Comparison of ENCODE assay signal across 13 cellular contexts in the genomic region with DNA sequence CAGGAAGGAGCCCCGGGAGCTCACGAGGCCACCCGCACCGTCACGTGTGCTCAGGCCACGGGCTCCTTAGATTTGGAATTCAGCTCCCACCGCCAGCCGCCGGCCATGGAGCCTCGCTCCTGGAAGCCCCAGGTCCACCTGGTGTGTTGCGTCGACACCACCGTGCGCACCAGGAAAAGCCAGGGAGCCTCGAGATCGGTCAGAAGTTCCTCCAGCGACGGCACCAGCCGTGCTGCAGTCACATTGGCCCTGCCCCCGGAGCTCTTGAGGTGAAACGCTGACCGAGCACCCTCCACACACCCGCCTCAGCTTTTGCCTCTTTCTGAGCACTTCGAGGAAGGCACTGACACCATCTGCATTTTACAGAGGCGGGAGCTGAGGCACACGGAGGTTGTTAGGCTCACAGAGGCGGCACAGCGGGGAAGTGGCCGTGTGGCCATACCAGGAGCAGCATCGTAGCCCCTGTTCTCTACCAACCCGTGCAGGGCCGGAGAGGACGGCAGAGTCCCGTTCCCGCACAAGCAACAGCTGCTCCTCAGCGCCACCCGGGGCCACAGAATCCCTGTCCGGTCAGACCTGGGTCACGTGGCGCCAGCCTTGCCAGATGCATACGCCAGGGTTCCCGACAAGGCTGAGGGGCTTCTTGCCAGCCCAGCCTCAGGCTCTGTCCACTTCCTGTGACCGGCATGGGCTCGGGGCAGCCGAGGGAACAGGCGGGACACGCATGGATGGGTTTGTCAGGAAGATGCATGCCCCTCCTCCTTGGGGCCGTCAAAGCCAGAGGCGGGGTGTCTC. TPM values are rescaled to one million over a fixed set of nuclear protein-coding genes. Genes with fewer than 3 reads are reported as not detected.
DNase-seq lines count a peak whose midpoint lies in the region; ATAC-seq, FAIRE-seq and TF ChIP-seq lines count a peak whose summit lies in the region.
"Had no signal": no experiment of that assay in that cellular context is flagged by ENCODE, and none has a peak within 500 bp of the region (broad histone marks: within the 10 kb centered on the region; RNA-seq: fewer than 3 reads in every experiment).

No MANE protein-coding gene starts in this region.

- intact Hi-C loops in kidney (cut with DNase I): no loop called here
- intact Hi-C loops in testis (cut with DNase I; ENCODE audit: low total_unique reads): no loop called here

- ATAC-seq in SK-N-SH treated with all-trans-retinoic acid at 6 μM for 48 hours: no peak; the same call in 2 of the 3 replicates
- ATAC-seq in HG03039 (IDR thresholded peaks at IDR 0.05; ENCODE audit: unreplicated experiment): no peak
- ATAC-seq in GM21381 (IDR thresholded peaks at IDR 0.05; ENCODE audit: unreplicated experiment): no peak
- ATAC-seq: Panc1 had no signal

- H3K79me2 ChIP-seq in SK-N-SH (ENCODE audit: insufficient read depth): no peaks in the 10 kb centered on the region

- no peak overlapping the region for H2AFZ ChIP-seq in SK-N-SH (ENCODE audit: low read depth)

- peak; percentile 56 for DNase-seq in SK-N-SH
- DNase-seq in NT2/D1 (ENCODE audit: low read depth, low spot score): no peak
- DNase-seq in kidney: peak; percentile 91
- peak; percentile 57 for DNase-seq in testis
- DNase-seq in hippocampal formation (lab: John Stamatoyannopoulos, UW): no peak
- DNase-seq: activated naive CD4-positive, alpha-beta T cell treated with Interleukin-2 at 50 U/mL for 16 hours; NCI-H446 had no signal

- H3K4me3 ChIP-seq in SK-N-SH (ENCODE audit: low read depth in 2 of 2, low read length in 1 of 2) (no peak overlapping the region), NT2/D1 (ENCODE audit: insufficient read length, low read depth) (no peak overlapping the region), kidney (ENCODE audit: low read length in 2 of 2) (peak overlapping the region in 1 of 2 donors; percentile 21), testis (no peak overlapping the region)
- H3K4me3 ChIP-seq: thoracic aorta had no signal

- POLR2A ChIA-PET in SK-N-SH (lab: Yijun Ruan, JAX): no interaction called here

- no peak overlapping the region for H3K27ac ChIP-seq in SK-N-SH (ENCODE audit: low read depth in 2 of 2, low read length in 1 of 2)
- H3K27ac ChIP-seq in kidney (ENCODE audit: low read depth in 2 of 2, low read length in 2 of 2): peak overlapping the region; percentile 43 to 53
- no peak overlapping the region for H3K27ac ChIP-seq in testis
- H3K27ac ChIP-seq: thoracic aorta had no signal

- peaks cover 0 to 4% of the 10 kb centered on the region in 2 experiments; a peak in 1 of 4 replicates for H3K4me1 ChIP-seq in SK-N-SH (ENCODE audit: control insufficient read depth in 1 of 2, insufficient read depth in 2 of 2, low read depth in 1 of 2, low read length in 1 of 2)
- peaks cover 23% of the 10 kb centered on the region for H3K4me1 ChIP-seq in NT2/D1 (ENCODE audit: insufficient read depth, insufficient read length)
- H3K4me1 ChIP-seq in kidney (ENCODE audit: control insufficient read depth in 1 of 2, insufficient read depth in 1 of 2, low read depth in 1 of 2, low read length in 2 of 2): peaks cover 2 to 20% of the 10 kb centered on the region in 2 donors
- H3K4me1 ChIP-seq in testis: no peaks in the 10 kb centered on the region

- no peaks in the 10 kb centered on the region for H3K9me2 ChIP-seq in SK-N-SH

- H3K9ac ChIP-seq in SK-N-SH: no peak overlapping the region
- peak overlapping the region; percentile 50 for H3K9ac ChIP-seq in NT2/D1 (ENCODE audit: insufficient read length, low read depth)
- no peak overlapping the region for H3K9ac ChIP-seq in kidney (ENCODE audit: low read length in 2 of 2)

- CTCF ChIA-PET in SK-N-SH (lab: Yijun Ruan, JAX): interaction anchor here (0.5 to 15.6 kb wide), 6 partner anchors 8 to 1204 kb away, joined by 3 to 168 read pairs (median 8); a partner anchor contains a TSS

- H3K4me2 ChIP-seq in SK-N-SH: no peak overlapping the region

- H3K9me3 ChIP-seq in SK-N-SH: no peaks in the 10 kb centered on the region
- H3K9me3 ChIP-seq in NT2/D1 (ENCODE audit: insufficient read depth, low read length): no peaks in the 10 kb centered on the region; the same call in 1 of the 2 replicates
- no peaks in the 10 kb centered on the region for H3K9me3 ChIP-seq in kidney (ENCODE audit: control insufficient read depth in 1 of 2, low read length in 2 of 2)
- no peaks in the 10 kb centered on the region for H3K9me3 ChIP-seq in testis
- H3K9me3 ChIP-seq: thoracic aorta had no signal

- H3K27me3 ChIP-seq in SK-N-SH (ENCODE audit: insufficient read depth): peaks cover 4% of the 10 kb centered on the region; the same call in 1 of the 2 replicates
- H3K27me3 ChIP-seq in NT2/D1 (ENCODE audit: insufficient read depth, insufficient read length): peaks cover 2% of the 10 kb centered on the region
- no peaks in the 10 kb centered on the region for H3K27me3 ChIP-seq in testis

- no peaks in the 10 kb centered on the region for H4K20me1 ChIP-seq in SK-N-SH (ENCODE audit: insufficient read depth)

- TF ChIP-seq POLR2A in testis (IDR thresholded peaks at IDR 0.05): no peak

- WGBS in SK-N-SH (ENCODE audit: low lambda C conversion rate): 61% methylated on average over 38 of the region's 49 CpGs
- 61 to 72% methylated on average over 15 to 49 of the region's 49 CpGs for WGBS in testis, 2 donors

- no peak for TF ChIP-seq EP300 in SK-N-SH (IDR thresholded peaks at IDR 0.05; ENCODE audit: borderline replicate concordance in 1 of 2, low read depth in 1 of 2, low read length in 1 of 2)

- no peaks in the 10 kb centered on the region for H3F3A ChIP-seq in SK-N-SH (replicated peaks; ENCODE audit: insufficient read depth)

- no peak for TF ChIP-seq CTCF in SK-N-SH (IDR thresholded peaks at IDR 0.05)
- TF ChIP-seq CTCF in kidney (IDR thresholded peaks at IDR 0.05; ENCODE audit: borderline replicate concordance, extremely low read depth, insufficient read depth): no peak
- no peak for TF ChIP-seq CTCF in testis (IDR thresholded peaks at IDR 0.05)

- no peak for FAIRE-seq in kidney (lab: Jason Lieb, UNC)
- FAIRE-seq: endometrium had no signal

- no peak for TF ChIP-seq RAD21 in SK-N-SH (IDR thresholded peaks at IDR 0.05; ENCODE audit: low read length)

- H3K36me3 ChIP-seq in SK-N-SH (replicated peaks in 1 of 2; ENCODE audit: control insufficient read depth in 1 of 2, insufficient read depth in 2 of 2, low read length in 1 of 2) (no peaks in the 10 kb centered on the region), NT2/D1 (ENCODE audit: insufficient read depth, insufficient read length, low read length) (peaks cover 4% of the 10 kb centered on the region), kidney (ENCODE audit: control insufficient read depth in 1 of 2, insufficient read depth in 2 of 2, low read length in 2 of 2) (no peaks in the 10 kb centered on the region), testis (ENCODE audit: low read depth, missing control alignments) (no peaks in the 10 kb centered on the region)
- H3K36me3 ChIP-seq: thoracic aorta had no signal

TF ChIP-seq in SK-N-SH, 30 proteins besides CTCF, POLR2A, EP300 and RAD21 (continues in another document):
- TF ChIP-seq RCOR1 (IDR thresholded peaks at IDR 0.05; ENCODE audit: low read length) (no peak), MXI1 (IDR thresholded peaks at IDR 0.05; ENCODE audit: low read depth, low read length) (no peak)

TF ChIP-seq in SK-N-SH treated with all-trans-retinoic acid at 6 μM for 48 hours, 23 proteins besides CTCF, POLR2A, EP300 and RAD21:
- TF ChIP-seq PPARA (CRISPR knock-in tag; IDR thresholded peaks at IDR 0.05; ENCODE audit: borderline replicate concordance) (no peak), ZFP3 (CRISPR knock-in tag; IDR thresholded peaks at IDR 0.05) (no peak), ZC3H10 (CRISPR knock-in tag; IDR thresholded peaks at IDR 0.05) (no peak)
TF ChIP-seq in SK-N-SH treated with all-trans-retinoic acid at 6 μM for 48 hours: peak in this region for 0.

RNA-seq across cellular contexts. Expression of a gene that starts 7.6 kb away (rescaled TPM):
- polyA plus RNA-seq in SK-N-SH (2012; rRNA removed) (not detected in 2 replicates), kidney (ENCODE audit: insufficient read depth, low read depth, low replicate concordance) (107 TPM), testis (ENCODE audit: insufficient read depth, low read depth, low replicate concordance) (3.9 TPM)
- polyA plus RNA-seq in SK-N-SH (2012; cell fraction: cytosol; rRNA removed): not detected in 2 replicates
- polyA plus RNA-seq in SK-N-SH (2012; cell fraction: nucleus; rRNA removed): 0.13 TPM in 1 of 2 replicates, not detected in the other
- total RNA-seq in kidney (29.7 TPM), testis (1 to 10 TPM; 4.7 to 6.0 TPM)
- total RNA-seq: thoracic aorta had no signal

RNA-seq across cellular contexts. Expression of a gene that starts 11.0 kb away (rescaled TPM):
- polyA plus RNA-seq in SK-N-SH (2012; rRNA removed): not detected in 2 replicates
- polyA plus RNA-seq in SK-N-SH (2012; cell fraction: cytosol; rRNA removed): not detected in 2 replicates
- polyA plus RNA-seq in SK-N-SH (2012; cell fraction: nucleus; rRNA removed): not detected in 2 replicates
- total RNA-seq in kidney: 4.0 TPM
- 0.30 TPM for polyA plus RNA-seq in kidney (ENCODE audit: insufficient read depth, low read depth, low replicate concordance)
- total RNA-seq in testis: under 1 TPM; 0.24 to 0.25 TPM
- polyA plus RNA-seq in testis (ENCODE audit: insufficient read depth, low read depth, low replicate concordance): 0.33 TPM
- total RNA-seq: thoracic aorta had no signal

RNA-seq across cellular contexts. Expression of a gene that starts 25.9 kb away (rescaled TPM):
- polyA plus RNA-seq in SK-N-SH (2012; rRNA removed) (72.7 and 77.0 TPM in 2 replicates), kidney (ENCODE audit: insufficient read depth, low read depth, low replicate concordance) (40.4 TPM), testis (ENCODE audit: insufficient read depth, low read depth, low replicate concordance) (97.0 TPM)
- polyA plus RNA-seq in SK-N-SH (2012; cell fraction: cytosol; rRNA removed): 15.2 and 23.1 TPM in 2 replicates
- polyA plus RNA-seq in SK-N-SH (2012; cell fraction: nucleus; rRNA removed): 483 and 544 TPM in 2 replicates
- total RNA-seq in kidney (84.3 TPM), testis (100 to 1,000 TPM; 110 to 126 TPM)

RNA-seq across cellular contexts. Expression of a gene that starts 30.8 kb away (rescaled TPM):
- polyA plus RNA-seq in SK-N-SH (2012; rRNA removed) (15.5 and 17.0 TPM in 2 replicates), kidney (ENCODE audit: insufficient read depth, low read depth, low replicate concordance) (21.9 TPM), testis (ENCODE audit: insufficient read depth, low read depth, low replicate concordance) (37.2 TPM)
- polyA plus RNA-seq in SK-N-SH (2012; cell fraction: cytosol; rRNA removed): 15.9 and 17.6 TPM in 2 replicates
- 25.6 and 28.5 TPM in 2 replicates for polyA plus RNA-seq in SK-N-SH (2012; cell fraction: nucleus; rRNA removed)
- total RNA-seq in kidney (43.1 TPM), testis (10 to 100 TPM; 55.7 to 56.9 TPM)

RNA-seq across cellular contexts. Expression of a gene that starts 46.3 kb away (rescaled TPM):
- polyA plus RNA-seq in SK-N-SH (2012; rRNA removed): not detected in 2 replicates
- polyA plus RNA-seq in SK-N-SH (2012; cell fraction: cytosol; rRNA removed): not detected in 2 replicates
- polyA plus RNA-seq in SK-N-SH (2012; cell fraction: nucleus; rRNA removed): 0.01 and 0.05 TPM in 2 replicates
- total RNA-seq in kidney: not detected
- 0.58 TPM for polyA plus RNA-seq in kidney (ENCODE audit: insufficient read depth, low read depth, low replicate concordance)
- 10 to 100 TPM; 14.4 to 17.1 TPM for total RNA-seq in testis
- 17.2 TPM for polyA plus RNA-seq in testis (ENCODE audit: insufficient read depth, low read depth, low replicate concordance)
- total RNA-seq: thoracic aorta had no signal

Comparison
In these comparisons a context has a peak if more than half of its experiments do, and no peak if none do; other contexts are left out.
1. DNase-seq: peak in SK-N-SH (single experiment), kidney (single experiment) and testis (single experiment); none in NT2/D1 (single experiment) and hippocampal formation (0 of 2).
2. H3K27ac ChIP-seq: peak in kidney (2 of 2); none in SK-N-SH (0 of 2) and testis (0 of 2).
3. RNA of a gene that starts 7.6 kb away (polyA plus RNA-seq): 107 TPM in kidney (single experiment); 3.9 TPM in testis (single experiment) and 0.13 TPM in SK-N-SH; every median in the first group is over 10 times any median in the second.